Comparison of ENCODE assay signal across 12 cellular contexts in the genomic region with DNA sequence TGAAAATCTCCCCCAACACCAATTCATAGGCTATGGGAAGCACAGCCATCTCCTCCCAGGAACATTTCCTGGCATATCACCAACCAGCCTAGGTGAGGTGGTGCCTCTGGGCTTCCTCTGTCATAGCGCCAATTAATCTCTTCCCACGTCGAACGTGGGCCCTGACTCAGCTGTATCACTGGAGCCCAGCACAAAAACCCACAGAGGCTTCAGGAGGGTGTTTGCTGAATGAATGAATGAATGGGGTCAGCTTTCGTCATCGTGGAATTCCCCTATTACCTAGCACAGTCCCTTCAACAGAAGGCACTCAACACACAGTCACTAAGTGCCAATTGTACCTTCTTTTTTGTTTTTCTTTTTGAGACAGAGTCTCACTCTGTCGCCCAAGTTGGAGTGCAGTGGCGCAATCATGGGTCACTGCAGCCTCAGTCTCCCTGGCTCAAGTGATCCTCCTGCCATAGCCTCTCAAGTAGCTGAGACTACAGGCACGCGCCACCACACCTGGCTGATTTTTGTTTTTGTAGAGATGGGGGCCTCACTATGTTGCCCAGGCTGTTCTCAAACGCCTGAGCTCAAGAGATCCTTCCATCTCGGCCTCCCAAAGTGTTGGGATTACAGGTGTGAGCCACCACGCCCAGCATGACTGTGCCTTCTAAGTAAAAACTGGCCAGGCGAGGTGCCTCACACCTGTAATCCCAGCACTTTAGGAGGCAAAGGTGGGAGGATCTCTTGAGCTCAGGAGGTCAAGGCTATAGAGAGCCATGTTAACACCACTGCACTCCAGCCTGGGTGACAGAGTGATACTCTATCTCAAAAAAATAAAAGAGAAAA. TPM values are rescaled to one million over a fixed set of nuclear protein-coding genes. Genes with fewer than 3 reads are reported as not detected.
DNase-seq lines count a peak whose midpoint lies in the region; ATAC-seq and TF ChIP-seq lines count a peak whose summit lies in the region.
"Had no signal": no experiment of that assay in that cellular context is flagged by ENCODE, and none has a peak within 500 bp of the region (broad histone marks: within the 10 kb centered on the region; RNA-seq: fewer than 3 reads in every experiment).

No MANE protein-coding gene starts in this region.

- H3K79me1 ChIP-seq in H9 (ENCODE audit: insufficient read depth, low read depth, low read length, poor library complexity, severe bottlenecking) = no peaks in the 10 kb centered on the region

- no peak overlapping the region for H4K91ac ChIP-seq in H9 (ENCODE audit: insufficient read length, low read depth, low read length)

- dilution Hi-C loops in mammary epithelial cell (cut with HindIII; ENCODE audit: low sequenced_read_pairs) = no loop called here

- no peak overlapping the region for H3K14ac ChIP-seq in H9 (ENCODE audit: insufficient read depth, low read length)

- no peak overlapping the region for H2BK20ac ChIP-seq in H9 (ENCODE audit: low read depth, low read length, poor library complexity, severe bottlenecking)

- no peaks in the 10 kb centered on the region for H3K36me3 ChIP-seq in mammary epithelial cell (ENCODE audit: insufficient read depth, low read length)

- ATAC-seq in GM19395 (IDR thresholded peaks at IDR 0.05; ENCODE audit: unreplicated experiment) = no peak

- no peak overlapping the region for H2BK5ac ChIP-seq in H9 (ENCODE audit: insufficient read length, low read length)

- H3K4me1 ChIP-seq in mammary epithelial cell (ENCODE audit: insufficient read depth, low read length) = peaks cover 33% of the 10 kb centered on the region
- no peaks in the 10 kb centered on the region; the same call in 1 of the 2 replicates for H3K4me1 ChIP-seq in H9 (ENCODE audit: insufficient read depth, low read length)

- intact Hi-C loops in Calu3 (cut with micrococcal nuclease; ENCODE audit: unreplicated experiment) (no loop called here), mammary epithelial cell (cut with micrococcal nuclease) (no loop called here)

- no peak overlapping the region for H3K56ac ChIP-seq in H9 (ENCODE audit: insufficient read length, low read depth, low read length)

- H3K9ac ChIP-seq in mammary epithelial cell (ENCODE audit: insufficient read depth, low read length) = no peak overlapping the region
- H3K9ac ChIP-seq in H9 (ENCODE audit: extremely low read depth, insufficient read length, low read length) = no peak overlapping the region

- H3K4me3 ChIP-seq in mammary epithelial cell (replicated peaks in 1 of 3; ENCODE audit: insufficient read depth in 1 of 3, low read depth in 2 of 3, low read length in 3 of 3) = no peak overlapping the region
- H3K4me3 ChIP-seq: mucosa of descending colon, testis had no signal

- peak overlapping the region; percentile 28 for H3K27ac Mint-ChIP-seq in Calu3 (ENCODE audit: unreplicated experiment)
- peak overlapping the region; percentile 93 for H3K27ac Mint-ChIP-seq in T-helper 2 cell treated with Interferon-gamma antibody and Interleukin-4, amounts not matched to agents 5 μg/mL and 100 μg/mL, for 36 hours
- no peak overlapping the region for H3K27ac Mint-ChIP-seq in H9

- H3K27me3 Mint-ChIP-seq in Calu3 (ENCODE audit: unreplicated experiment) (peaks cover 11% of the 10 kb centered on the region), H9 (ENCODE audit: low read depth) (peaks cover 12% of the 10 kb centered on the region)
- no peaks in the 10 kb centered on the region for H3K27me3 Mint-ChIP-seq in T-helper 2 cell treated with Interferon-gamma antibody and Interleukin-4, amounts not matched to agents 5 μg/mL and 100 μg/mL, for 36 hours (ENCODE audit: low read depth)

- H3K9me3 ChIP-seq in mammary epithelial cell (replicated peaks; ENCODE audit: insufficient read depth, low read length) (no peaks in the 10 kb centered on the region), H9 (ENCODE audit: control insufficient read depth, low read depth, low read length) (no peaks in the 10 kb centered on the region)
- H3K9me3 ChIP-seq: mucosa of descending colon, testis had no signal

- no peak overlapping the region for H2AK5ac ChIP-seq in H9 (ENCODE audit: insufficient read length, low read length)

- in situ Hi-C loops in mammary epithelial cell (cut with MboI; ENCODE audit: low sequenced_read_pairs in 2 of 2) = no loop called here

- 61% methylated on average over 11 of the region's 14 CpGs for WGBS in mammary epithelial cell (ENCODE audit: low coverage, missing lambda C conversion rate)
- WGBS in H9 (ENCODE audit: extremely low coverage, insufficient read length, low lambda C conversion rate) = no CpG with 5 or more reads among the region's 14 CpGs

- H2BK120ac ChIP-seq in H9 (ENCODE audit: low read depth, low read length, poor library complexity, severe bottlenecking) = no peak overlapping the region

- H3K27me3 ChIP-seq in mammary epithelial cell (ENCODE audit: insufficient read depth, low read length) (no peaks in the 10 kb centered on the region), H9 (ENCODE audit: insufficient read depth, low read length) (no peaks in the 10 kb centered on the region)
- H3K27me3 ChIP-seq: testis had no signal

- H4K5ac ChIP-seq in H9 (ENCODE audit: insufficient read length, low read depth, low read length) = no peak overlapping the region

- BruUV-seq in Calu3 (replicated peaks; lab: Mats Ljungman, UMichigan) = no TSS peak
- BruUV-seq in mammary epithelial cell (replicated peaks; lab: Mats Ljungman, UMichigan) = no TSS peak

- H3K36me3 Mint-ChIP-seq in Calu3 (ENCODE audit: insufficient read depth, unreplicated experiment) (peaks cover 18% of the 10 kb centered on the region), H9 (ENCODE audit: insufficient read depth in 1 of 3, low read depth in 3 of 3) (no peaks in the 10 kb centered on the region)
- H3K36me3 Mint-ChIP-seq in T-helper 2 cell treated with Interferon-gamma antibody and Interleukin-4, amounts not matched to agents 5 μg/mL and 100 μg/mL, for 36 hours (ENCODE audit: low read depth) = peaks cover 4% of the 10 kb centered on the region

- H3K4me1 Mint-ChIP-seq in Calu3 (ENCODE audit: low read depth, unreplicated experiment) (peaks cover 23% of the 10 kb centered on the region), H9 (peaks cover 13 to 21% of the 10 kb centered on the region in 2 experiments)
- H3K4me1 Mint-ChIP-seq in T-helper 2 cell treated with Interferon-gamma antibody and Interleukin-4, amounts not matched to agents 5 μg/mL and 100 μg/mL, for 36 hours (ENCODE audit: low read depth) = peaks cover 33% of the 10 kb centered on the region

- H3K23ac ChIP-seq in H9 (ENCODE audit: insufficient read length, low read depth, low read length) = no peak overlapping the region

- H3K79me2 ChIP-seq in mammary epithelial cell (ENCODE audit: insufficient read depth, low read length) (no peaks in the 10 kb centered on the region), H9 (ENCODE audit: insufficient read depth, low read length) (no peaks in the 10 kb centered on the region)

- peaks cover 15% of the 10 kb centered on the region for H3K23me2 ChIP-seq in H9 (ENCODE audit: insufficient read length, low read depth, low read length, poor library complexity, severe bottlenecking)

- H4K20me1 ChIP-seq in mammary epithelial cell (ENCODE audit: insufficient read depth, low read length) (no peaks in the 10 kb centered on the region), H9 (ENCODE audit: control insufficient read depth, insufficient read depth, insufficient read length) (no peaks in the 10 kb centered on the region)

- H4K8ac ChIP-seq in H9 (replicated peaks; ENCODE audit: insufficient read length, low read depth, low read length) = no peak overlapping the region

- DNase-seq in Calu3 (peak; percentile 18), mammary epithelial cell (peak; percentile 94), H9 (no peak), DMS153 treated with DMSO at 0.1 percent for 48 hours (lab: John Stamatoyannopoulos, UW; ENCODE audit: unreplicated experiment) (no peak), NOMO-1 treated with DMSO at 0.1 percent for 48 hours (lab: John Stamatoyannopoulos, UW; ENCODE audit: unreplicated experiment) (no peak)
- peak; percentile 63 for DNase-seq in T-helper 2 cell treated with Interferon-gamma antibody and Interleukin-4, amounts not matched to agents 5 μg/mL and 100 μg/mL, for 36 hours (ENCODE audit: low spot score)
- DNase-seq in stimulated activated CD4-positive, alpha-beta T cell treated with anti-CD3 and anti-CD28 coated beads, Interleukin-15, amount 100 ng/mL, for 24 hours = peak; percentile 78
- DNase-seq: cerebellar nuclear complex, GDM1, testis had no signal

- H3K9me3 Mint-ChIP-seq in Calu3 (ENCODE audit: low read depth, unreplicated experiment) = no peaks in the 10 kb centered on the region
- no peaks in the 10 kb centered on the region for H3K9me3 Mint-ChIP-seq in T-helper 2 cell treated with Interferon-gamma antibody and Interleukin-4, amounts not matched to agents 5 μg/mL and 100 μg/mL, for 36 hours
- H3K9me3 Mint-ChIP-seq in H9 = no peaks in the 10 kb centered on the region

- H3K27ac ChIP-seq in mammary epithelial cell (ENCODE audit: insufficient read depth, low read depth, low read length) (peak overlapping the region; percentile 80), H9 (ENCODE audit: insufficient read length, low read depth, low read length) (no peak overlapping the region)
- H3K27ac ChIP-seq: testis had no signal

- no peak overlapping the region for H3K4ac ChIP-seq in H9 (ENCODE audit: low read depth, low read length)

- no peak overlapping the region for H2BK15ac ChIP-seq in H9 (ENCODE audit: low read depth, low read length)

- H3K4me2 ChIP-seq in mammary epithelial cell (ENCODE audit: insufficient read depth, low read depth, low read length) = no peak overlapping the region
- H3K4me2 ChIP-seq in H9 (ENCODE audit: insufficient read depth, insufficient read length, low read length) = no peak overlapping the region

- H3T11ph ChIP-seq in H9 (ENCODE audit: low read length) = no peak overlapping the region

- CTCF ChIA-PET in Calu3 (lab: Charles Lee) = interaction anchor here (0.7 kb wide), 1 partner anchor 70 kb away, joined by 7 read pairs; no protein-coding TSS in a partner anchor
- CTCF ChIA-PET in mammary epithelial cell (lab: Charles Lee; ENCODE audit: low non-redundant PET) = interaction anchor here (0.7 kb wide), 1 partner anchor 31 kb away, joined by 3 read pairs; no protein-coding TSS in a partner anchor

- H2AFZ ChIP-seq in mammary epithelial cell (ENCODE audit: low read depth, low read length) (no peak overlapping the region), H9 (ENCODE audit: low read length) (no peak overlapping the region)

- H3K18ac ChIP-seq in H9 (ENCODE audit: insufficient read length, low read depth, low read length) = no peak overlapping the region

- no peak overlapping the region for H3K4me3 Mint-ChIP-seq in Calu3 (ENCODE audit: low read depth, unreplicated experiment)
- peak overlapping the region; percentile 76 for H3K4me3 Mint-ChIP-seq in T-helper 2 cell treated with Interferon-gamma antibody and Interleukin-4, amounts not matched to agents 5 μg/mL and 100 μg/mL, for 36 hours
- no peak overlapping the region for H3K4me3 Mint-ChIP-seq in H9

- TF ChIP-seq CTCF in Calu3 (IDR thresholded peaks at IDR 0.05; ENCODE audit: unreplicated experiment) (no peak), mammary epithelial cell (conservative IDR thresholded peaks at IDR 0.05 in 1 of 2, IDR thresholded peaks at IDR 0.05 in 1 of 2; ENCODE audit: extremely low read depth in 1 of 2, insufficient read depth in 1 of 2, low read depth in 1 of 2, low read length in 2 of 2) (no peak), H9 (conservative IDR thresholded peaks at IDR 0.05) (no peak)

- no peak overlapping the region for H2BK12ac ChIP-seq in H9 (ENCODE audit: insufficient read length, low read depth, low read length)

RNA-seq across cellular contexts. Expression of a gene that starts 4.1 kb away (rescaled TPM):
- total RNA-seq in Calu3 (2022) (11.8 and 13.5 TPM in 2 replicates), mammary epithelial cell (10 to 100 TPM in 1 of 2 donors, 1 to 10 TPM in 1; 6.2 to 10.6 TPM), H9 (2021) (4.3 and 4.5 TPM in 2 replicates)
- 3.4 TPM for polyA plus RNA-seq in mammary epithelial cell
- 9.4 TPM for polyA minus RNA-seq in mammary epithelial cell

RNA-seq across cellular contexts. Expression of a gene that starts 9.2 kb away (rescaled TPM):
- total RNA-seq in Calu3 (2022) (16.5 and 16.7 TPM in 2 replicates), mammary epithelial cell (1 to 10 TPM; 5.5 to 6.6 TPM), H9 (2021) (11.2 and 11.4 TPM in 2 replicates)
- 2.8 TPM for polyA plus RNA-seq in mammary epithelial cell
- not detected for polyA minus RNA-seq in mammary epithelial cell

RNA-seq across cellular contexts. Expression of a gene that starts 18.1 kb away (rescaled TPM):
- 22.2 and 22.9 TPM in 2 replicates for total RNA-seq in Calu3 (2022)
- 1 to 10 TPM; 7.6 to 8.0 TPM for total RNA-seq in mammary epithelial cell
- 3.2 TPM for polyA plus RNA-seq in mammary epithelial cell
- polyA minus RNA-seq in mammary epithelial cell = 6.5 TPM
- 17.0 and 18.8 TPM in 2 replicates for total RNA-seq in H9 (2021)

RNA-seq across cellular contexts. Expression of a gene that starts 32.7 kb away (rescaled TPM):
- total RNA-seq in Calu3 (2022) (12.3 and 15.4 TPM in 2 replicates), mammary epithelial cell (10 to 100 TPM in 1 of 2 donors, 1 to 10 TPM in 1; 6.7 to 11.0 TPM), H9 (2021) (17.5 and 18.4 TPM in 2 replicates)
- polyA plus RNA-seq in mammary epithelial cell = 4.8 TPM
- 6.8 TPM for polyA minus RNA-seq in mammary epithelial cell

RNA-seq across cellular contexts. Expression of a gene that starts 41.0 kb away (rescaled TPM):
- total RNA-seq in Calu3 (2022) (40.8 and 42.6 TPM in 2 replicates), mammary epithelial cell (10 to 100 TPM; 30.5 to 40.7 TPM), H9 (2021) (39.0 and 40.0 TPM in 2 replicates)
- polyA plus RNA-seq in mammary epithelial cell = 18.5 TPM
- 13.4 TPM for polyA minus RNA-seq in mammary epithelial cell

Comparison
In these comparisons a context has a peak if more than half of its experiments do, and no peak if none do; other contexts are left out.
1. DNase-seq: peak in Calu3 (single experiment), T-helper 2 cell treated with Interferon-gamma antibody and Interleukin-4, amounts not matched to agents 5 μg/mL and 100 μg/mL, for 36 hours (single experiment), mammary epithelial cell (single experiment) and stimulated activated CD4-positive, alpha-beta T cell treated with anti-CD3 and anti-CD28 coated beads, Interleukin-15, amount 100 ng/mL, for 24 hours (single experiment); none in H9 (single experiment), DMS153 treated with DMSO at 0.1 percent for 48 hours (single experiment) and NOMO-1 treated with DMSO at 0.1 percent for 48 hours (single experiment).
2. H3K27ac Mint-ChIP-seq: peak in Calu3 (single experiment) and T-helper 2 cell treated with Interferon-gamma antibody and Interleukin-4, amounts not matched to agents 5 μg/mL and 100 μg/mL, for 36 hours (single experiment); none in H9 (0 of 3).